19 cellular contexts compared by ENCODE assay signal in the genomic region with DNA sequence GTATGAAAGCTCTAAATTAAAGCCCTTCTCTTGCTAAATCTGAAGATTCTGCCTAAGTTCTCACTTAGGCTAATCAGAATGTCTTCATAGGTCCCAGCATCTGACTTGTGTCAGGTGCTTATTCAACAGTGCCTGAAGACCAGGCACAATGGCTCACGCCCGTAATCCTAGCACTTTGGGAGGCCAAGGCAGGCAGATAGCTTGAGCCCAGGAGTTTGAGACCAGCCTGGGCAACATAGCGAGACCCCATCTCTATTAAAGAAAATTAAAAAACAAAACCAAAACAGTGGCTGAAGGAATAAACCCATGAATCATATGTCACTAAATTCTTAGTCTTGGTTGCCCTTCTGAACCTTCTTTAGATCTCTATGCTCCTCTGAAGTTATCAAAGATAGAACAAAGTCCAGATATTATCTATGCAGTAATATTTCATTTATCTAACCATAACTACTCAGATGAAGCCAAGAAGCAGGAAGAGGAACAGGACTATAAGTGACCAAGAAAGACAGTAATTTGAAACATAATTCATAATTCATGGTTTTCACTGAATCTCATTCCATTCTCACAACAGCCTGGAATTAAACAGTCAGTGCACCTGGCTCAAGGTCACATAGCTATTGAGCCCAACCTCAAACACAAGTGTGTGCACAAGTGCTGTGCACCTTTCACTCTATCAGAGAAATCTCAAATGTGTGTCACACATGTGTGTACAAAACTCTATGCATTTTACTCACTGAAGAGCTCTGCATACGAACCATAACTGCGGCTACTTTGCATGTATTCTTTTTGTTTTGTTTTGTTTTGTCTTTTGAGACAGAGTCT. TPM values are rescaled to one million over a fixed set of nuclear protein-coding genes. Genes with fewer than 3 reads are reported as not detected.
DNase-seq lines count a peak whose midpoint lies in the region; ATAC-seq, FAIRE-seq and TF ChIP-seq lines count a peak whose summit lies in the region.
"Had no signal": no experiment of that assay in that cellular context is flagged by ENCODE, and none has a peak within 500 bp of the region (broad histone marks: within the 10 kb centered on the region; RNA-seq: fewer than 3 reads in every experiment).

No MANE protein-coding gene starts in this region.

- TF ChIP-seq CTCF in HepG2 (CRISPR knock-in tag; IDR thresholded peaks at IDR 0.05) = no peak
- TF ChIP-seq CTCF in right lobe of liver (IDR thresholded peaks at IDR 0.05) = no peak
- TF ChIP-seq CTCF in parathyroid adenoma (IDR thresholded peaks at IDR 0.05) = no peak
- no peak for TF ChIP-seq CTCF in CD8-positive, alpha-beta T cell (IDR thresholded peaks at IDR 0.05)
- TF ChIP-seq CTCF in ascending aorta (IDR thresholded peaks at IDR 0.05) = no peak
- no peak for TF ChIP-seq CTCF in foreskin fibroblast (IDR thresholded peaks at IDR 0.05; ENCODE audit: low read depth, low read length)

- H3K9ac ChIP-seq in HepG2 (ENCODE audit: insufficient read depth, low read depth, low read length) = no peak overlapping the region
- no peak overlapping the region for H3K9ac ChIP-seq in parathyroid adenoma

- H3K36me3 Mint-ChIP-seq in dendritic cell treated with granulocyte-macrophage colony-stimulating factor and Interleukin-4, amounts not matched to agents 40 ng/mL and 50 ng/mL, for 4 days (ENCODE audit: low read depth) = peaks cover 84% of the 10 kb centered on the region
- no peaks in the 10 kb centered on the region for H3K36me3 Mint-ChIP-seq in CD8-positive, alpha-beta T cell
- H3K36me3 Mint-ChIP-seq: CD8-positive, alpha-beta memory T cell had no signal

- H2AFZ ChIP-seq in HepG2 (ENCODE audit: low read length) (no peak overlapping the region), parathyroid adenoma (no peak overlapping the region)

- H3K79me2 ChIP-seq in HepG2 (ENCODE audit: insufficient read depth, low read length) = no peaks in the 10 kb centered on the region
- no peaks in the 10 kb centered on the region for H3K79me2 ChIP-seq in parathyroid adenoma

- peaks cover 87% of the 10 kb centered on the region for H3K4me1 Mint-ChIP-seq in dendritic cell treated with granulocyte-macrophage colony-stimulating factor and Interleukin-4, amounts not matched to agents 40 ng/mL and 50 ng/mL, for 4 days (ENCODE audit: low read depth)
- H3K4me1 Mint-ChIP-seq in CD8-positive, alpha-beta T cell (ENCODE audit: low read depth) = no peaks in the 10 kb centered on the region
- H3K4me1 Mint-ChIP-seq: CD8-positive, alpha-beta memory T cell had no signal

- H3K27me3 Mint-ChIP-seq in dendritic cell treated with granulocyte-macrophage colony-stimulating factor and Interleukin-4, amounts not matched to agents 40 ng/mL and 50 ng/mL, for 4 days = no peaks in the 10 kb centered on the region
- H3K27me3 Mint-ChIP-seq in CD8-positive, alpha-beta T cell (ENCODE audit: low read depth) = peaks cover 6% of the 10 kb centered on the region

- no peaks in the 10 kb centered on the region for H4K20me1 ChIP-seq in HepG2 (ENCODE audit: insufficient read depth, low read length)

- BruUV-seq in HepG2 (replicated peaks; lab: Mats Ljungman, UMichigan) = no TSS peak

- ATAC-seq in HepG2 = peak; percentile 15; the same call in 2 of the 3 replicates
- ATAC-seq in right lobe of liver = no peak
- ATAC-seq in CD8-positive, alpha-beta T cell = no peak
- no peak for ATAC-seq in GM18858 (IDR thresholded peaks at IDR 0.05; ENCODE audit: unreplicated experiment)

- H3K4me2 ChIP-seq in HepG2 (ENCODE audit: low read depth, low read length) = peak overlapping the region; percentile 14; the same call in 1 of the 2 replicates
- H3K4me2 ChIP-seq in parathyroid adenoma (ENCODE audit: low read length) = no peak overlapping the region

- no peak overlapping the region for H3K4me3 ChIP-seq in HepG2 (replicated peaks in 1 of 3; ENCODE audit: insufficient read depth in 1 of 3, low read depth in 2 of 3, low read length in 3 of 3)
- H3K4me3 ChIP-seq in right lobe of liver = no peak overlapping the region
- H3K4me3 ChIP-seq in parathyroid adenoma (ENCODE audit: low read depth, low read length) = no peak overlapping the region
- no peak overlapping the region for H3K4me3 ChIP-seq in CD8-positive, alpha-beta T cell (ENCODE audit: low read depth, low read length)
- H3K4me3 ChIP-seq in ascending aorta = no peak overlapping the region
- no peak overlapping the region for H3K4me3 ChIP-seq in foreskin fibroblast (ENCODE audit: low read depth in 1 of 2, low read length in 2 of 2)

- H3K36me3 ChIP-seq in HepG2 (replicated peaks in 1 of 2; ENCODE audit: control insufficient read depth in 1 of 2, insufficient read depth in 2 of 2, low read length in 2 of 2) = no peaks in the 10 kb centered on the region
- no peaks in the 10 kb centered on the region for H3K36me3 ChIP-seq in right lobe of liver
- H3K36me3 ChIP-seq in parathyroid adenoma (ENCODE audit: control insufficient read depth, insufficient read depth, low read length) = no peaks in the 10 kb centered on the region
- H3K36me3 ChIP-seq in CD8-positive, alpha-beta T cell (ENCODE audit: insufficient read depth, low read length) = no peaks in the 10 kb centered on the region
- H3K36me3 ChIP-seq in ascending aorta = no peaks in the 10 kb centered on the region

- no peak for TF ChIP-seq POLR2A in HepG2 (IDR thresholded peaks at IDR 0.05; ENCODE audit: insufficient read depth in 1 of 2, low read depth in 2 of 2, low read length in 2 of 2)
- TF ChIP-seq POLR2A in right lobe of liver (IDR thresholded peaks at IDR 0.05) = no peak

- intact Hi-C loops in HepG2 (cut with micrococcal nuclease; ENCODE audit: unreplicated experiment) (no loop called here), right lobe of liver (cut with DNase I) (no loop called here), ascending aorta (cut with DNase I) (no loop called here)
- intact Hi-C loops in dendritic cell treated with granulocyte-macrophage colony-stimulating factor and Interleukin-4, amounts not matched to agents 40 ng/mL and 50 ng/mL, for 4 days (cut with micrococcal nuclease) = no loop called here
- intact Hi-C loops in CD8-positive, alpha-beta T cell (cut with DNase I, micrococcal nuclease) = no loop called here

- peak overlapping the region; percentile 9 for H3K4me3 Mint-ChIP-seq in dendritic cell treated with granulocyte-macrophage colony-stimulating factor and Interleukin-4, amounts not matched to agents 40 ng/mL and 50 ng/mL, for 4 days
- no peak overlapping the region for H3K4me3 Mint-ChIP-seq in CD8-positive, alpha-beta T cell
- H3K4me3 Mint-ChIP-seq: CD8-positive, alpha-beta memory T cell had no signal

- no peak overlapping the region for H3K27ac ChIP-seq in HepG2 (ENCODE audit: extremely low read length, insufficient read depth, low read length)
- H3K27ac ChIP-seq in right lobe of liver = no peak overlapping the region
- peak overlapping the region; percentile 77 for H3K27ac ChIP-seq in parathyroid adenoma
- H3K27ac ChIP-seq in CD8-positive, alpha-beta T cell (ENCODE audit: low read depth, low read length) = no peak overlapping the region
- no peak overlapping the region for H3K27ac ChIP-seq in ascending aorta
- H3K27ac ChIP-seq: 22Rv1, HL-60, RWPE1 had no signal

- DNase-seq in HepG2 (ENCODE audit: low spot score) = peak; percentile 52
- DNase-seq in right lobe of liver = no peak
- DNase-seq in CD8-positive, alpha-beta T cell = no peak
- DNase-seq in ascending aorta (ENCODE audit: low spot score in 2 of 2) = no peak
- DNase-seq in foreskin fibroblast = no peak
- DNase-seq: CD8-positive, alpha-beta memory T cell; HCEC 1CT; KBM-7; NCI-H1417 treated with DMSO at 0.1 percent for 48 hours; NCI-H2029; NCI-H2171; NCI-H446 treated with DMSO at 0.1 percent for 48 hours; NK-92 treated with Interleukin-12 subunit alpha and Interleukin-12 subunit beta, amount 100 ng/mL, for 24 hours had no signal

- H3K9me3 ChIP-seq in HepG2 (ENCODE audit: low read length) = no peaks in the 10 kb centered on the region
- no peaks in the 10 kb centered on the region for H3K9me3 ChIP-seq in right lobe of liver
- H3K9me3 ChIP-seq in parathyroid adenoma (ENCODE audit: control insufficient read depth, low read length) = no peaks in the 10 kb centered on the region
- H3K9me3 ChIP-seq in CD8-positive, alpha-beta T cell (ENCODE audit: low read length) = no peaks in the 10 kb centered on the region
- no peaks in the 10 kb centered on the region for H3K9me3 ChIP-seq in ascending aorta

- no peak overlapping the region for H3K27ac Mint-ChIP-seq in dendritic cell treated with granulocyte-macrophage colony-stimulating factor and Interleukin-4, amounts not matched to agents 40 ng/mL and 50 ng/mL, for 4 days
- H3K27ac Mint-ChIP-seq in CD8-positive, alpha-beta T cell = no peak overlapping the region

- H3K9me3 Mint-ChIP-seq in dendritic cell treated with granulocyte-macrophage colony-stimulating factor and Interleukin-4, amounts not matched to agents 40 ng/mL and 50 ng/mL, for 4 days = no peaks in the 10 kb centered on the region
- H3K9me3 Mint-ChIP-seq in CD8-positive, alpha-beta T cell = no peaks in the 10 kb centered on the region

- in situ Hi-C loops in HepG2 (cut with HindIII; ENCODE audit: extremely low pct_ligation_motif_present, low pct_unique_long_range_greater_than_20kb) = no loop called here

- CTCF ChIA-PET in HepG2 (lab: Yijun Ruan, JAX; ENCODE audit: low intra/inter-chr PET ratio, low total read pairs) = no interaction called here
- CTCF ChIA-PET in CD8-positive, alpha-beta T cell (lab: Charles Lee) = interaction anchor here (0.8 to 1.0 kb wide), 2 partner anchors 44 to 92 kb away, joined by 3 read pairs; no protein-coding TSS in a partner anchor

- 58% methylated on average over 5 of the region's 5 CpGs for WGBS in HepG2 (ENCODE audit: low lambda C conversion rate)
- 75% methylated on average over 5 of the region's 5 CpGs for WGBS in right lobe of liver (ENCODE audit: insufficient coverage, low coverage, low lambda C conversion rate, missing lambda C conversion rate)

- TF ChIP-seq EP300 in HepG2 (IDR thresholded peaks at IDR 0.05; ENCODE audit: low read depth in 2 of 2, low read length in 2 of 2) = peak in 1 of 2 experiments; percentile 19; a peak in 1 of 4 replicates
- TF ChIP-seq EP300 in HepG2 (CRISPR knock-in tag; IDR thresholded peaks at IDR 0.05; ENCODE audit: borderline replicate concordance) = no peak

- H3K27me3 ChIP-seq in HepG2 (ENCODE audit: control insufficient read depth in 1 of 2, insufficient read depth in 2 of 2, low read length in 2 of 2) (no peaks in the 10 kb centered on the region), right lobe of liver (no peaks in the 10 kb centered on the region), parathyroid adenoma (ENCODE audit: control insufficient read depth, insufficient read depth, low read length) (no peaks in the 10 kb centered on the region), ascending aorta (no peaks in the 10 kb centered on the region)
- no peaks in the 10 kb centered on the region for H3K27me3 ChIP-seq in CD8-positive, alpha-beta T cell (ENCODE audit: insufficient read depth, low read length)

- H3K4me1 ChIP-seq in HepG2 (ENCODE audit: insufficient read depth, low read length) (peaks cover 34% of the 10 kb centered on the region), right lobe of liver (no peaks in the 10 kb centered on the region), parathyroid adenoma (peaks cover 15% of the 10 kb centered on the region), ascending aorta (no peaks in the 10 kb centered on the region)
- no peaks in the 10 kb centered on the region for H3K4me1 ChIP-seq in CD8-positive, alpha-beta T cell (ENCODE audit: insufficient read depth, low read length)

- TF ChIP-seq RAD21 in HepG2 (CRISPR knock-in tag; IDR thresholded peaks at IDR 0.05) = no peak

- POLR2A ChIA-PET in HepG2 (lab: Yijun Ruan, JAX) = interaction anchor here (0.8 to 3.4 kb wide), 10 partner anchors 11 to 219 kb away, joined by 3 to 26 read pairs (median 3); a partner anchor contains a TSS
- POLR2A ChIA-PET in CD8-positive, alpha-beta T cell (lab: Charles Lee) = interaction anchor here (1.1 kb wide), 1 partner anchor 955 kb away, joined by 4 read pairs; no protein-coding TSS in a partner anchor

- peak; percentile 52 for FAIRE-seq in HepG2 (lab: Jason Lieb, UNC)

RNA-seq across cellular contexts. Expression of a gene that starts 6.6 kb away (rescaled TPM):
- total RNA-seq in HepG2 (2016; rRNA removed; fragmentation: Illumina TruSeq; extraction: Trizol) (0.07 and 0.13 TPM in 2 replicates), right lobe of liver (10 to 100 TPM in 2 of 6 experiments, 1 to 10 TPM in 4; 6.2 to 11.4 (median 7.3) TPM), ascending aorta (7.6 TPM)
- total RNA-seq in HepG2 (2016; cell fraction: cytosol; rRNA removed; fragmentation: Illumina TruSeq; extraction: Trizol; ENCODE audit: low read depth) = not detected in 2 replicates
- 0.17 TPM in 1 of 2 replicates, not detected in the other for total RNA-seq in HepG2 (2016; cell fraction: insoluble cytoplasmic fraction; rRNA removed; fragmentation: Illumina TruSeq; extraction: Trizol)
- 0.10 and 0.15 TPM in 2 replicates for total RNA-seq in HepG2 (2016; cell fraction: membrane; rRNA removed; fragmentation: Illumina TruSeq; extraction: Trizol)
- total RNA-seq in HepG2 (2016; cell fraction: nucleus; rRNA removed; fragmentation: Illumina TruSeq; extraction: Trizol) = 0.38 TPM in 1 of 2 replicates, not detected in the other
- 0.63 and 1.1 TPM in 2 replicates for polyA plus RNA-seq in HepG2 (2011; rRNA removed)
- 0.94 and 1.3 TPM in 2 replicates for polyA plus RNA-seq in HepG2 (2011; cell fraction: cytosol; rRNA removed)
- 2.3 and 2.5 TPM in 2 replicates for polyA plus RNA-seq in HepG2 (2011; cell fraction: nucleus; rRNA removed)
- 1.3 and 1.7 TPM in 2 replicates for polyA plus RNA-seq in HepG2 (2012)
- polyA plus RNA-seq in HepG2 (2016; cell fraction: cytosol; fragmentation: Illumina TruSeq; extraction: Trizol; ENCODE audit: low read depth) = not detected in 2 replicates
- 0.19 and 0.40 TPM in 2 replicates for polyA plus RNA-seq in HepG2 (2016; cell fraction: insoluble cytoplasmic fraction; fragmentation: Illumina TruSeq; extraction: Trizol; ENCODE audit: low read depth)
- 0.23 and 0.27 TPM in 2 replicates for polyA plus RNA-seq in HepG2 (2016; cell fraction: membrane; fragmentation: Illumina TruSeq; extraction: Trizol; ENCODE audit: low read depth)
- polyA plus RNA-seq in HepG2 (2016; cell fraction: nucleus; fragmentation: Illumina TruSeq; extraction: Trizol; ENCODE audit: insufficient read depth, low read depth) = not detected in 2 replicates
- 1.2 and 3.2 TPM in 2 replicates for polyA minus RNA-seq in HepG2 (2011; rRNA and poly(A)+ RNA removed; ENCODE audit: low replicate concordance)
- polyA minus RNA-seq in HepG2 (2011; cell fraction: cytosol; rRNA and poly(A)+ RNA removed) = 0.44 TPM in 1 of 2 replicates, not detected in the other
- 0.50 and 0.90 TPM in 2 replicates for polyA minus RNA-seq in HepG2 (2011; cell fraction: nucleus; rRNA and poly(A)+ RNA removed)
- total RNA-seq in CD8-positive, alpha-beta T cell = under 1 TPM; 0.33 TPM
- polyA plus RNA-seq: CD8-positive, alpha-beta memory T cell had no signal

RNA-seq across cellular contexts. Expression of a gene that starts 21.1 kb away (rescaled TPM):
- total RNA-seq in HepG2 (2016; rRNA removed; fragmentation: Illumina TruSeq; extraction: Trizol) (329 and 420 TPM in 2 replicates), right lobe of liver (10 to 100 TPM; 42.0 to 96.6 (median 47.6) TPM), ascending aorta (6.6 TPM)
- total RNA-seq in HepG2 (2016; cell fraction: cytosol; rRNA removed; fragmentation: Illumina TruSeq; extraction: Trizol; ENCODE audit: low read depth) = 142 and 155 TPM in 2 replicates
- 341 and 464 TPM in 2 replicates for total RNA-seq in HepG2 (2016; cell fraction: insoluble cytoplasmic fraction; rRNA removed; fragmentation: Illumina TruSeq; extraction: Trizol)
- total RNA-seq in HepG2 (2016; cell fraction: membrane; rRNA removed; fragmentation: Illumina TruSeq; extraction: Trizol) = 156 and 160 TPM in 2 replicates
- total RNA-seq in HepG2 (2016; cell fraction: nucleus; rRNA removed; fragmentation: Illumina TruSeq; extraction: Trizol) = 109 and 136 TPM in 2 replicates
- polyA plus RNA-seq in HepG2 (2011; rRNA removed) = 118 and 123 TPM in 2 replicates
- 96.8 and 121 TPM in 2 replicates for polyA plus RNA-seq in HepG2 (2011; cell fraction: cytosol; rRNA removed)
- polyA plus RNA-seq in HepG2 (2011; cell fraction: nucleus; rRNA removed) = 57.8 and 65.3 TPM in 2 replicates
- polyA plus RNA-seq in HepG2 (2012) = 191 and 236 TPM in 2 replicates
- polyA plus RNA-seq in HepG2 (2016; cell fraction: cytosol; fragmentation: Illumina TruSeq; extraction: Trizol; ENCODE audit: low read depth) = 177 and 226 TPM in 2 replicates
- polyA plus RNA-seq in HepG2 (2016; cell fraction: insoluble cytoplasmic fraction; fragmentation: Illumina TruSeq; extraction: Trizol; ENCODE audit: low read depth) = 443 and 518 TPM in 2 replicates
- 154 and 175 TPM in 2 replicates for polyA plus RNA-seq in HepG2 (2016; cell fraction: membrane; fragmentation: Illumina TruSeq; extraction: Trizol; ENCODE audit: low read depth)
- 256 and 271 TPM in 2 replicates for polyA plus RNA-seq in HepG2 (2016; cell fraction: nucleus; fragmentation: Illumina TruSeq; extraction: Trizol; ENCODE audit: insufficient read depth, low read depth)
- polyA minus RNA-seq in HepG2 (2011; rRNA and poly(A)+ RNA removed; ENCODE audit: low replicate concordance) = 17.7 and 30.4 TPM in 2 replicates
- 72.9 and 76.8 TPM in 2 replicates for polyA minus RNA-seq in HepG2 (2011; cell fraction: cytosol; rRNA and poly(A)+ RNA removed)
- polyA minus RNA-seq in HepG2 (2011; cell fraction: nucleus; rRNA and poly(A)+ RNA removed) = 33.7 and 36.6 TPM in 2 replicates
- 10 to 100 TPM; 22.3 to 25.7 TPM for total RNA-seq in CD8-positive, alpha-beta T cell

RNA-seq across cellular contexts. Expression of a gene that starts 27.8 kb away (rescaled TPM):
- total RNA-seq in HepG2 (2016; rRNA removed; fragmentation: Illumina TruSeq; extraction: Trizol) (1.6 and 5.2 TPM in 2 replicates), right lobe of liver (10 to 100 TPM in 4 of 6 experiments, 1 to 10 TPM in 2; 8.7 to 26.0 (median 12.8) TPM), ascending aorta (178 TPM)
- total RNA-seq in HepG2 (2016; cell fraction: cytosol; rRNA removed; fragmentation: Illumina TruSeq; extraction: Trizol; ENCODE audit: low read depth) = 0.20 and 0.44 TPM in 2 replicates
- total RNA-seq in HepG2 (2016; cell fraction: insoluble cytoplasmic fraction; rRNA removed; fragmentation: Illumina TruSeq; extraction: Trizol) = 2.1 and 5.2 TPM in 2 replicates
- 0.71 and 0.79 TPM in 2 replicates for total RNA-seq in HepG2 (2016; cell fraction: membrane; rRNA removed; fragmentation: Illumina TruSeq; extraction: Trizol)
- total RNA-seq in HepG2 (2016; cell fraction: nucleus; rRNA removed; fragmentation: Illumina TruSeq; extraction: Trizol) = 4.6 and 5.5 TPM in 2 replicates
- 9.8 and 11.3 TPM in 2 replicates for polyA plus RNA-seq in HepG2 (2011; rRNA removed)
- 5.8 and 6.5 TPM in 2 replicates for polyA plus RNA-seq in HepG2 (2011; cell fraction: cytosol; rRNA removed)
- 25.6 and 29.7 TPM in 2 replicates for polyA plus RNA-seq in HepG2 (2011; cell fraction: nucleus; rRNA removed)
- polyA plus RNA-seq in HepG2 (2012) = 4.8 and 11.1 TPM in 2 replicates
- 0.14 and 0.26 TPM in 2 replicates for polyA plus RNA-seq in HepG2 (2016; cell fraction: cytosol; fragmentation: Illumina TruSeq; extraction: Trizol; ENCODE audit: low read depth)
- 1.7 and 2.1 TPM in 2 replicates for polyA plus RNA-seq in HepG2 (2016; cell fraction: insoluble cytoplasmic fraction; fragmentation: Illumina TruSeq; extraction: Trizol; ENCODE audit: low read depth)
- polyA plus RNA-seq in HepG2 (2016; cell fraction: membrane; fragmentation: Illumina TruSeq; extraction: Trizol; ENCODE audit: low read depth) = 0.27 and 0.44 TPM in 2 replicates
- 9.4 and 10.2 TPM in 2 replicates for polyA plus RNA-seq in HepG2 (2016; cell fraction: nucleus; fragmentation: Illumina TruSeq; extraction: Trizol; ENCODE audit: insufficient read depth, low read depth)
- 1.4 and 12.3 TPM in 2 replicates for polyA minus RNA-seq in HepG2 (2011; rRNA and poly(A)+ RNA removed; ENCODE audit: low replicate concordance)
- 2.5 and 3.8 TPM in 2 replicates for polyA minus RNA-seq in HepG2 (2011; cell fraction: cytosol; rRNA and poly(A)+ RNA removed)
- 4.5 and 4.8 TPM in 2 replicates for polyA minus RNA-seq in HepG2 (2011; cell fraction: nucleus; rRNA and poly(A)+ RNA removed)
- 1 to 10 TPM; 1.4 TPM for total RNA-seq in CD8-positive, alpha-beta T cell
- polyA plus RNA-seq: CD8-positive, alpha-beta memory T cell had no signal

RNA-seq across cellular contexts. Expression of a gene that starts 42.1 kb away (rescaled TPM):
- total RNA-seq in HepG2 (2016; rRNA removed; fragmentation: Illumina TruSeq; extraction: Trizol) (216 and 230 TPM in 2 replicates), right lobe of liver (10 to 100 TPM; 64.3 to 80.1 (median 72.3) TPM), ascending aorta (68.3 TPM)
- 92.0 and 105 TPM in 2 replicates for total RNA-seq in HepG2 (2016; cell fraction: cytosol; rRNA removed; fragmentation: Illumina TruSeq; extraction: Trizol; ENCODE audit: low read depth)
- total RNA-seq in HepG2 (2016; cell fraction: insoluble cytoplasmic fraction; rRNA removed; fragmentation: Illumina TruSeq; extraction: Trizol) = 222 and 225 TPM in 2 replicates
- 260 and 273 TPM in 2 replicates for total RNA-seq in HepG2 (2016; cell fraction: membrane; rRNA removed; fragmentation: Illumina TruSeq; extraction: Trizol)
- total RNA-seq in HepG2 (2016; cell fraction: nucleus; rRNA removed; fragmentation: Illumina TruSeq; extraction: Trizol) = 197 and 215 TPM in 2 replicates
- 559 and 589 TPM in 2 replicates for polyA plus RNA-seq in HepG2 (2011; rRNA removed)
- polyA plus RNA-seq in HepG2 (2011; cell fraction: cytosol; rRNA removed) = 516 and 523 TPM in 2 replicates
- 726 and 748 TPM in 2 replicates for polyA plus RNA-seq in HepG2 (2011; cell fraction: nucleus; rRNA removed)
- 375 and 450 TPM in 2 replicates for polyA plus RNA-seq in HepG2 (2012)
- polyA plus RNA-seq in HepG2 (2016; cell fraction: cytosol; fragmentation: Illumina TruSeq; extraction: Trizol; ENCODE audit: low read depth) = 179 and 202 TPM in 2 replicates
- 319 and 338 TPM in 2 replicates for polyA plus RNA-seq in HepG2 (2016; cell fraction: insoluble cytoplasmic fraction; fragmentation: Illumina TruSeq; extraction: Trizol; ENCODE audit: low read depth)
- 363 and 438 TPM in 2 replicates for polyA plus RNA-seq in HepG2 (2016; cell fraction: membrane; fragmentation: Illumina TruSeq; extraction: Trizol; ENCODE audit: low read depth)
- polyA plus RNA-seq in HepG2 (2016; cell fraction: nucleus; fragmentation: Illumina TruSeq; extraction: Trizol; ENCODE audit: insufficient read depth, low read depth) = 462 and 464 TPM in 2 replicates
- polyA minus RNA-seq in HepG2 (2011; rRNA and poly(A)+ RNA removed; ENCODE audit: low replicate concordance) = 284 and 598 TPM in 2 replicates
- 252 and 275 TPM in 2 replicates for polyA minus RNA-seq in HepG2 (2011; cell fraction: cytosol; rRNA and poly(A)+ RNA removed)
- polyA minus RNA-seq in HepG2 (2011; cell fraction: nucleus; rRNA and poly(A)+ RNA removed) = 335 and 404 TPM in 2 replicates
- total RNA-seq in CD8-positive, alpha-beta T cell = 100 to 1,000 TPM; 186 to 192 TPM
